Comparison of ENCODE assay signal across 22 cellular contexts in genomic region chr12:2749580-2749979, GRCh38. TPM values are rescaled to one million over a fixed set of nuclear protein-coding genes. Genes with fewer than 3 reads are reported as not detected.
DNase-seq lines count a peak whose midpoint lies in the region; ATAC-seq and TF ChIP-seq lines count a peak whose summit lies in the region.
"Had no signal": no experiment of that assay in that cellular context is flagged by ENCODE, and none has a peak within 500 bp of the region (broad histone marks: within the 10 kb centered on the region; RNA-seq: fewer than 3 reads in every experiment).

No MANE protein-coding gene starts in this region.

- peak overlapping the region; percentile 51; the same call in 1 of the 2 replicates for H3K4me2 ChIP-seq in GM23338
- H3K4me2 ChIP-seq: A549; BLaER1 treated with 17β-estradiol and CSF1 and Interleukin-3, amounts not matched to agents 10 nM and 100 nM had no signal

- CTCF ChIA-PET in WTC11 (lab: Charles Lee), result interaction anchor here (0.8 to 7.2 kb wide), 8 partner anchors 10 to 135 kb away, joined by 3 to 95 read pairs (median 6); no protein-coding TSS in a partner anchor
- CTCF ChIA-PET in naive thymus-derived CD4-positive, alpha-beta T cell (lab: Charles Lee), result interaction anchor here (1.5 kb wide), 1 partner anchor 34 kb away, joined by 3 read pairs; no protein-coding TSS in a partner anchor

- H3K27me3 Mint-ChIP-seq in GM23338 (ENCODE audit: insufficient read depth, low read depth, poor library complexity) (peaks cover 16% of the 10 kb centered on the region), WTC11 (ENCODE audit: low read depth) (peaks cover 39% of the 10 kb centered on the region), endodermal cell (ENCODE audit: insufficient read depth) (peaks cover 67% of the 10 kb centered on the region)
- peaks cover 21 to 39% (median 28%) of the 10 kb centered on the region in 5 donors for H3K27me3 Mint-ChIP-seq in naive thymus-derived CD4-positive, alpha-beta T cell

- H3K27me3 ChIP-seq in GM23338 (ENCODE audit: insufficient read depth), result peaks cover 18% of the 10 kb centered on the region
- H3K27me3 ChIP-seq in endodermal cell (ENCODE audit: control insufficient read depth, insufficient read depth, low read length, poor library complexity, severe bottlenecking), result peaks cover 36% of the 10 kb centered on the region
- H3K27me3 ChIP-seq in naive thymus-derived CD4-positive, alpha-beta T cell (ENCODE audit: control insufficient read depth in 2 of 2, insufficient read depth in 2 of 2, low read length in 2 of 2), result no peaks in the 10 kb centered on the region

- H3K36me3 ChIP-seq in GM23338 (ENCODE audit: insufficient read depth) (no peaks in the 10 kb centered on the region), endodermal cell (ENCODE audit: control insufficient read depth, insufficient read depth, low read length) (no peaks in the 10 kb centered on the region)
- H3K36me3 ChIP-seq in naive thymus-derived CD4-positive, alpha-beta T cell (ENCODE audit: control insufficient read depth in 2 of 3, insufficient read depth in 3 of 3, low read length in 3 of 3), result no peaks in the 10 kb centered on the region
- H3K36me3 ChIP-seq: BE2C; BLaER1 treated with 17β-estradiol and CSF1 and Interleukin-3, amounts not matched to agents 10 nM and 100 nM; HAP-1 had no signal

- H3K9me3 Mint-ChIP-seq in GM23338 (no peaks in the 10 kb centered on the region), WTC11 (no peaks in the 10 kb centered on the region), endodermal cell (no peaks in the 10 kb centered on the region)
- peaks cover 0 to 22% (median 10%) of the 10 kb centered on the region in 11 donors for H3K9me3 Mint-ChIP-seq in naive thymus-derived CD4-positive, alpha-beta T cell

- peak overlapping the region; percentile 76 for H2AFZ ChIP-seq in GM23338

- no peaks in the 10 kb centered on the region for H3F3A ChIP-seq in GM23338 (replicated peaks; ENCODE audit: low read depth)

- no peak overlapping the region for H3K27ac ChIP-seq in GM23338 (ENCODE audit: low read depth)
- no peak overlapping the region for H3K27ac ChIP-seq in endodermal cell (ENCODE audit: low read depth, low read length)
- H3K27ac ChIP-seq in naive thymus-derived CD4-positive, alpha-beta T cell (ENCODE audit: low read depth, low read length), result no peak overlapping the region
- H3K27ac ChIP-seq: A549; BLaER1 treated with 17β-estradiol and CSF1 and Interleukin-3, amounts not matched to agents 10 nM and 100 nM had no signal

- 52 to 65% methylated on average over 8 to 11 of the region's 11 CpGs for WGBS in endodermal cell (ENCODE audit: insufficient coverage in 1 of 2, insufficient read length in 1 of 2), 2 experiments

- H4K20me1 ChIP-seq in GM23338 (replicated peaks; ENCODE audit: insufficient read depth), result no peaks in the 10 kb centered on the region

- peak; percentile 31 for DNase-seq in GM23338 (ENCODE audit: low spot score)
- no peak for DNase-seq in WTC11 (ENCODE audit: low spot score)
- peak; percentile 57 for DNase-seq in endodermal cell
- peak; percentile 39 for DNase-seq in islet precursor cell
- no peak for DNase-seq in glomerular visceral epithelial cell (ENCODE audit: extremely low spot score)
- no peak for DNase-seq in naive thymus-derived CD4-positive, alpha-beta T cell
- no peak for DNase-seq in NOMO-1 treated with DMSO at 0.1 percent for 48 hours (lab: John Stamatoyannopoulos, UW; ENCODE audit: unreplicated experiment)
- DNase-seq: 8988T; ACHN; AML-193; BE2C; Calu3; CD4-positive, alpha-beta memory T cell; COR-L47; DMS53; DMS79 treated with DMSO at 0.1 percent for 48 hours; GF-D8; GOT3 had no signal

- POLR2A ChIA-PET in WTC11 (lab: Charles Lee), result no interaction called here
- POLR2A ChIA-PET in naive thymus-derived CD4-positive, alpha-beta T cell (lab: Charles Lee), result no interaction called here

- intact Hi-C loops in naive thymus-derived CD4-positive, alpha-beta T cell (cut with micrococcal nuclease), result no loop called here

- TF ChIP-seq CTCF in GM23338 (conservative IDR thresholded peaks at IDR 0.05; ENCODE audit: low read depth in 2 of 2), result no peak
- no peak for TF ChIP-seq CTCF in WTC11 (IDR thresholded peaks at IDR 0.05)
- no peak for TF ChIP-seq CTCF in endodermal cell (conservative IDR thresholded peaks at IDR 0.05)

- no peak overlapping the region for H3K27ac Mint-ChIP-seq in GM23338
- H3K27ac Mint-ChIP-seq in WTC11, result no peak overlapping the region
- H3K27ac Mint-ChIP-seq in endodermal cell, result no peak overlapping the region
- no peak overlapping the region for H3K27ac Mint-ChIP-seq in naive thymus-derived CD4-positive, alpha-beta T cell
- H3K27ac Mint-ChIP-seq: CD14-positive monocyte; CD4-positive, alpha-beta memory T cell had no signal

- 0 out of 2 replicates have a peak, but pooled peaks cover 3% of the 10 kb centered on the region for H3K9me2 ChIP-seq in GM23338 (ENCODE audit: insufficient read depth)

- no peak overlapping the region for H3K9ac ChIP-seq in endodermal cell (ENCODE audit: extremely low read depth, low read length, poor library complexity, severe bottlenecking)
- H3K9ac ChIP-seq: BLaER1 treated with 17β-estradiol and CSF1 and Interleukin-3, amounts not matched to agents 10 nM and 100 nM had no signal

- H3K4me1 ChIP-seq in GM23338 (ENCODE audit: insufficient read depth) (peaks cover 42% of the 10 kb centered on the region), endodermal cell (ENCODE audit: control insufficient read depth, insufficient read depth, low read length) (no peaks in the 10 kb centered on the region)
- H3K4me1 ChIP-seq in naive thymus-derived CD4-positive, alpha-beta T cell (ENCODE audit: control insufficient read depth in 2 of 2, insufficient read depth in 2 of 2, low read length in 2 of 2), result no peaks in the 10 kb centered on the region
- H3K4me1 ChIP-seq: A549, HAP-1 had no signal

- H3K4me3 ChIP-seq in GM23338 (no peak overlapping the region), endodermal cell (ENCODE audit: low read length) (no peak overlapping the region)
- no peak overlapping the region for H3K4me3 ChIP-seq in naive thymus-derived CD4-positive, alpha-beta T cell (ENCODE audit: low read length)
- H3K4me3 ChIP-seq: A549; BLaER1 treated with 17β-estradiol and CSF1 and Interleukin-3, amounts not matched to agents 10 nM and 100 nM; HAP-1 had no signal

- H3K79me2 ChIP-seq in GM23338 (replicated peaks; ENCODE audit: insufficient read depth), result no peaks in the 10 kb centered on the region

- H3K36me3 Mint-ChIP-seq in GM23338 (ENCODE audit: low read depth), result no peaks in the 10 kb centered on the region
- H3K36me3 Mint-ChIP-seq in WTC11, result no peaks in the 10 kb centered on the region
- no peaks in the 10 kb centered on the region for H3K36me3 Mint-ChIP-seq in endodermal cell (ENCODE audit: low read depth)
- no peaks in the 10 kb centered on the region for H3K36me3 Mint-ChIP-seq in naive thymus-derived CD4-positive, alpha-beta T cell
- H3K36me3 Mint-ChIP-seq: CD14-positive monocyte; CD4-positive, alpha-beta memory T cell had no signal

- ATAC-seq in GM23338 (no peak), WTC11 (no peak)
- no peak for ATAC-seq in naive thymus-derived CD4-positive, alpha-beta T cell
- ATAC-seq: A549 had no signal

- H3K4me1 Mint-ChIP-seq in GM23338 (peaks cover 42% of the 10 kb centered on the region), WTC11 (peaks cover 47% of the 10 kb centered on the region), endodermal cell (peaks cover 13% of the 10 kb centered on the region)
- H3K4me1 Mint-ChIP-seq in naive thymus-derived CD4-positive, alpha-beta T cell, result peaks cover 0 to 8% (median 0%) of the 10 kb centered on the region in 7 donors

- H3K4me3 Mint-ChIP-seq in GM23338 (no peak overlapping the region), WTC11 (peak overlapping the region; percentile 13; the same call in 1 of the 2 replicates), endodermal cell (no peak overlapping the region)
- no peak overlapping the region for H3K4me3 Mint-ChIP-seq in naive thymus-derived CD4-positive, alpha-beta T cell
- H3K4me3 Mint-ChIP-seq: CD14-positive monocyte; CD4-positive, alpha-beta memory T cell had no signal

- no peaks in the 10 kb centered on the region for H3K9me3 ChIP-seq in endodermal cell (ENCODE audit: control insufficient read depth, low read length)
- no peaks in the 10 kb centered on the region for H3K9me3 ChIP-seq in naive thymus-derived CD4-positive, alpha-beta T cell (ENCODE audit: control insufficient read depth in 2 of 3, low read length in 3 of 3)
- H3K9me3 ChIP-seq: A549, BE2C, HAP-1 had no signal

TF ChIP-seq in GM23338, 12 proteins besides CTCF, POLR2A, EP300 and RAD21 (continues in another document):
- TF ChIP-seq EZH2 (IDR thresholded peaks at IDR 0.05; ENCODE audit: low read depth, unreplicated experiment) (no peak), ETS1 (IDR thresholded peaks at IDR 0.05) (no peak), ZNF331 (CRISPR knock-in tag; IDR thresholded peaks at IDR 0.05; ENCODE audit: low read depth) (no peak)

TF ChIP-seq in WTC11, 78 proteins besides CTCF, POLR2A, EP300 and RAD21 (continues in another document):
- TF ChIP-seq IRF2 (CRISPR knock-in tag; IDR thresholded peaks at IDR 0.05; ENCODE audit: borderline replicate concordance, low read depth) (no peak), ATF3 (CRISPR knock-in tag; conservative IDR thresholded peaks at IDR 0.05) (no peak), CBFB (CRISPR knock-in tag; IDR thresholded peaks at IDR 0.05; ENCODE audit: low read depth) (no peak), USF2 (CRISPR knock-in tag; IDR thresholded peaks at IDR 0.05) (no peak), GRHL2 (CRISPR knock-in tag; IDR thresholded peaks at IDR 0.05; ENCODE audit: insufficient replicate concordance, severe bottlenecking) (no peak), NR3C1 (CRISPR knock-in tag; conservative IDR thresholded peaks at IDR 0.05; ENCODE audit: low read depth) (no peak), PRRX2 (CRISPR knock-in tag; IDR thresholded peaks at IDR 0.05) (no peak)

RNA-seq across cellular contexts. Expression of gene FKBP4, which starts 45.2 kb away (rescaled TPM):
- total RNA-seq in GM23338 (2014; rRNA removed; shearing (Covaris generic)), result 203 and 223 TPM in 2 replicates
- 117 and 126 TPM in 2 replicates for polyA plus RNA-seq in GM23338 (2016; fragmentation: Nextera tagmentation; extraction: Ambion mirVana)
- total RNA-seq in WTC11 (2021), result 245 to 257 TPM (median 249 TPM) in 3 replicates
- 100 to 1,000 TPM; 139 to 253 TPM for total RNA-seq in endodermal cell
- 63.0 TPM for polyA plus RNA-seq in endodermal cell (2013, experiment 1 of 2)
- 56.7 TPM for polyA plus RNA-seq in endodermal cell (2013, experiment 2 of 2)
- total RNA-seq in naive thymus-derived CD4-positive, alpha-beta T cell, result 10 to 100 TPM; 47.4 to 95.4 (median 54.6) TPM
- 10 to 100 TPM; 27.3 to 39.6 TPM for polyA plus RNA-seq in naive thymus-derived CD4-positive, alpha-beta T cell

Comparison
In these comparisons a context has a peak if more than half of its experiments do, and no peak if none do; other contexts are left out.
1. DNase-seq: peak in GM23338 (single experiment), endodermal cell (single experiment) and islet precursor cell (single experiment); none in WTC11 (single experiment), glomerular visceral epithelial cell (single experiment), naive thymus-derived CD4-positive, alpha-beta T cell (0 of 9) and NOMO-1 treated with DMSO at 0.1 percent for 48 hours (single experiment).